ENCODE assay signal across 10 cellular contexts in genomic region chr4:128570380-128570779, GRCh38.
DNase-seq lines count a peak whose midpoint lies in the region; ATAC-seq, FAIRE-seq and TF ChIP-seq lines count a peak whose summit lies in the region.
"Had no signal": no experiment of that assay in that cellular context is flagged by ENCODE, and none has a peak within 500 bp of the region (broad histone marks: within the 10 kb centered on the region; RNA-seq: fewer than 3 reads in every experiment).

No MANE protein-coding gene starts in this region.

- no peak overlapping the region for H3K4me3 ChIP-seq in bronchial epithelial cell (ENCODE audit: low read depth, low read length)
- H3K4me3 ChIP-seq in lower lobe of right lung: no peak overlapping the region
- no peak overlapping the region for H3K4me3 ChIP-seq in Karpas-422 (ENCODE audit: low read length)

- ATAC-seq in lower lobe of right lung (peak in 1 of 2 donors; percentile 71), GM18868 (IDR thresholded peaks at IDR 0.05; ENCODE audit: unreplicated experiment) (no peak)

- no peak overlapping the region for H3K4me2 ChIP-seq in Karpas-422 (ENCODE audit: low read depth, low read length, poor library complexity, severe bottlenecking)

- peak; percentile 21 for DNase-seq in A172 (ENCODE audit: low spot score)
- DNase-seq in M059J (ENCODE audit: low read depth): peak; percentile 34
- peak; percentile 80 for DNase-seq in bronchial epithelial cell (ENCODE audit: low read depth)
- peak; percentile 58 for DNase-seq in lower lobe of right lung
- DNase-seq in Karpas-422: no peak
- no peak for DNase-seq in DMS 273 (lab: John Stamatoyannopoulos, UW; ENCODE audit: unreplicated experiment)
- no peak for DNase-seq in NCI-H69 (lab: John Stamatoyannopoulos, UW)
- DNase-seq: endodermal cell, H7 had no signal

- no peaks in the 10 kb centered on the region for H3K27me3 ChIP-seq in bronchial epithelial cell (ENCODE audit: control insufficient read depth, insufficient read depth, low read length)
- H3K27me3 ChIP-seq in lower lobe of right lung (ENCODE audit: low read depth): no peaks in the 10 kb centered on the region
- H3K27me3 ChIP-seq in Karpas-422 (ENCODE audit: low read length): no peaks in the 10 kb centered on the region

- H2AFZ ChIP-seq in Karpas-422 (ENCODE audit: low read length): no peak overlapping the region

- no peaks in the 10 kb centered on the region for H3K9me2 ChIP-seq in Karpas-422 (replicated peaks; ENCODE audit: insufficient read depth, low read length)

- intact Hi-C loops in lower lobe of right lung (cut with DNase I): no loop called here

- TF ChIP-seq CTCF in bronchial epithelial cell (IDR thresholded peaks at IDR 0.05; ENCODE audit: insufficient read depth, low read length, severe bottlenecking): no peak
- no peak for TF ChIP-seq CTCF in lower lobe of right lung (IDR thresholded peaks at IDR 0.05)

- no peaks in the 10 kb centered on the region for H4K20me1 ChIP-seq in Karpas-422 (ENCODE audit: insufficient read depth, low read depth, low read length)

- H3K4me1 ChIP-seq in lower lobe of right lung (peaks cover 21% of the 10 kb centered on the region), Karpas-422 (ENCODE audit: low read length) (peaks cover 19% of the 10 kb centered on the region)

- peak; percentile 90 for FAIRE-seq in bronchial epithelial cell (lab: Jason Lieb, UNC)

- no peak overlapping the region for H3K27ac ChIP-seq in lower lobe of right lung
- H3K27ac ChIP-seq in Karpas-422 (ENCODE audit: low read length): no peak overlapping the region

- H3K79me2 ChIP-seq in Karpas-422 (ENCODE audit: low read length): no peaks in the 10 kb centered on the region

- H3K9me3 ChIP-seq in lower lobe of right lung (no peaks in the 10 kb centered on the region), Karpas-422 (ENCODE audit: low read length) (no peaks in the 10 kb centered on the region)

- H3K36me3 ChIP-seq in bronchial epithelial cell (ENCODE audit: control insufficient read depth, insufficient read depth, low read length) (no peaks in the 10 kb centered on the region), lower lobe of right lung (no peaks in the 10 kb centered on the region), Karpas-422 (ENCODE audit: insufficient read depth, low read length) (no peaks in the 10 kb centered on the region)

- H3K9ac ChIP-seq in Karpas-422 (ENCODE audit: low read length): no peak overlapping the region

Comparison
In these comparisons a context has a peak if more than half of its experiments do, and no peak if none do; other contexts are left out.
1. DNase-seq: peak in A172 (single experiment), M059J (single experiment), bronchial epithelial cell (single experiment) and lower lobe of right lung (single experiment); none in Karpas-422 (single experiment), DMS 273 (single experiment) and NCI-H69 (single experiment).